Comparison of ENCODE assay signal across 15 cellular contexts in genomic region chr11:14451825-14452224, GRCh38. TPM values are rescaled to one million over a fixed set of nuclear protein-coding genes. Genes with fewer than 3 reads are reported as not detected.
A peak's percentile ranks its signal among the peaks of the same experiment; 100 is the strongest.
DNase-seq lines count a peak whose midpoint lies in the region; ATAC-seq and TF ChIP-seq lines count a peak whose summit lies in the region.
"Had no signal": no experiment of that assay in that cellular context is flagged by ENCODE, and none has a peak within 500 bp of the region (broad histone marks: within the 10 kb centered on the region; RNA-seq: fewer than 3 reads in every experiment).

No MANE protein-coding gene starts in this region.

- no peaks in the 10 kb centered on the region for H3K9me3 ChIP-seq in mesenchymal stem cell (ENCODE audit: control insufficient read depth, low read length)
- H3K9me3 ChIP-seq in Peyer's patch = no peaks in the 10 kb centered on the region

- H3K23ac ChIP-seq in mesenchymal stem cell (ENCODE audit: low read length in 2 of 2) = no peak overlapping the region

- ATAC-seq in HG02938 (IDR thresholded peaks at IDR 0.05; ENCODE audit: unreplicated experiment) = peak; percentile 74

- no peak overlapping the region for H3K4me3 ChIP-seq in GM12865 (ENCODE audit: low read depth, low read length)
- H3K4me3 ChIP-seq in mesenchymal stem cell (ENCODE audit: insufficient read depth in 1 of 2, low read depth in 1 of 2, low read length in 2 of 2) = no peak overlapping the region
- no peak overlapping the region for H3K4me3 ChIP-seq in Peyer's patch
- H3K4me3 ChIP-seq: coronary artery, neural progenitor cell, PC-9 had no signal

- H3K9ac ChIP-seq in mesenchymal stem cell (ENCODE audit: low read length) = peak overlapping the region; percentile 5
- H3K9ac ChIP-seq: neural progenitor cell had no signal

- H2BK15ac ChIP-seq in mesenchymal stem cell (ENCODE audit: low read depth, poor library complexity, severe bottlenecking) = no peak overlapping the region

- no peak overlapping the region for H3K14ac ChIP-seq in mesenchymal stem cell (ENCODE audit: low read length in 2 of 2)

- H3K27ac ChIP-seq in mesenchymal stem cell (ENCODE audit: low read length, poor library complexity, severe bottlenecking) (no peak overlapping the region), Peyer's patch (no peak overlapping the region)
- H3K27ac ChIP-seq: C4-2B, coronary artery, neural progenitor cell, PC-9 had no signal

- DNase-seq in GM12865 (ENCODE audit: low read depth) (peak; percentile 10), OCI-M1 (lab: John Stamatoyannopoulos, UW) (peak; percentile 40), mesenchymal stem cell (no peak), Peyer's patch (no peak), NCI-H1930 (lab: John Stamatoyannopoulos, UW) (no peak), NCI-H128 (lab: John Stamatoyannopoulos, UW; ENCODE audit: unreplicated experiment) (no peak)
- DNase-seq in activated CD4-positive, alpha-beta T cell treated with anti-CD3 and anti-CD28 coated beads for 48 hours = no peak
- DNase-seq: kidney glomerular epithelial cell; NCI-H2107; stimulated activated CD4-positive, alpha-beta T cell treated with anti-CD3 and anti-CD28 coated beads, Interleukin-15, amount 100 ng/mL, for 24 hours had no signal

- H2BK120ac ChIP-seq in mesenchymal stem cell (ENCODE audit: low read depth, low read length) = no peak overlapping the region

- 100% methylated on average over 1 of the region's 1 CpG for WGBS in mesenchymal stem cell

- H2AK5ac ChIP-seq in mesenchymal stem cell (ENCODE audit: low read length, severe bottlenecking) = no peak overlapping the region

- no peak overlapping the region for H2BK5ac ChIP-seq in mesenchymal stem cell (ENCODE audit: low read depth, low read length, poor library complexity, severe bottlenecking)

- H3K4me1 ChIP-seq in mesenchymal stem cell (ENCODE audit: control insufficient read depth, insufficient read depth, low read depth, low read length) (no peaks in the 10 kb centered on the region), Peyer's patch (no peaks in the 10 kb centered on the region)
- H3K4me1 ChIP-seq: neural progenitor cell had no signal

- TF ChIP-seq POLR2A in Peyer's patch (IDR thresholded peaks at IDR 0.05) = no peak

- H3K18ac ChIP-seq in mesenchymal stem cell (ENCODE audit: low read depth in 1 of 2, low read length in 2 of 2) = no peak overlapping the region

- peaks cover 4% of the 10 kb centered on the region for H3K79me1 ChIP-seq in mesenchymal stem cell (replicated peaks; ENCODE audit: low read length, poor library complexity, severe bottlenecking)

- H3K36me3 ChIP-seq in mesenchymal stem cell (ENCODE audit: control insufficient read depth in 1 of 2, insufficient read depth in 2 of 2, low read depth in 1 of 2, low read length in 2 of 2) = peaks cover 0 to 33% of the 10 kb centered on the region in 2 experiments
- peaks cover 0 to 16% (median 0%) of the 10 kb centered on the region in 3 donors for H3K36me3 ChIP-seq in Peyer's patch
- H3K36me3 ChIP-seq: neural progenitor cell had no signal

- no peak overlapping the region for H3K4me2 ChIP-seq in mesenchymal stem cell (ENCODE audit: low read length, poor library complexity, severe bottlenecking)
- H3K4me2 ChIP-seq: neural progenitor cell, PC-9 had no signal

- H3K27me3 ChIP-seq in mesenchymal stem cell (ENCODE audit: control insufficient read depth in 1 of 2, insufficient read depth in 1 of 2, low read length in 2 of 2) = no peaks in the 10 kb centered on the region
- no peaks in the 10 kb centered on the region for H3K27me3 ChIP-seq in Peyer's patch
- H3K27me3 ChIP-seq: neural progenitor cell had no signal

- H4K8ac ChIP-seq in mesenchymal stem cell (ENCODE audit: low read length) = no peak overlapping the region

- H2AFZ ChIP-seq in mesenchymal stem cell (ENCODE audit: low read depth, low read length) = no peak overlapping the region
- H2AFZ ChIP-seq: neural progenitor cell, PC-9 had no signal

- no peak overlapping the region for H4K91ac ChIP-seq in mesenchymal stem cell (ENCODE audit: low read length)

- TF ChIP-seq CTCF in GM12865 (IDR thresholded peaks at IDR 0.05; ENCODE audit: insufficient read depth, low read depth, low read length, missing control alignments) (no peak), Peyer's patch (IDR thresholded peaks at IDR 0.05) (no peak)

- no peak overlapping the region for H3K4ac ChIP-seq in mesenchymal stem cell (ENCODE audit: low read depth in 1 of 2, low read length in 2 of 2)

- no peak overlapping the region for H2BK12ac ChIP-seq in mesenchymal stem cell (ENCODE audit: low read length in 2 of 2)

RNA-seq across cellular contexts. Expression of gene COPB1, which starts 47.8 kb away (rescaled TPM):
- polyA plus RNA-seq in mesenchymal stem cell (2013, experiment 1 of 2) = 124 TPM
- 130 TPM for polyA plus RNA-seq in mesenchymal stem cell (2013, experiment 2 of 2)
- total RNA-seq in Peyer's patch = 100 to 1,000 TPM in 1 of 4 donors, 10 to 100 TPM in 3; 58.4 to 127 (median 92.4) TPM

Comparison
In these comparisons a context has a peak if more than half of its experiments do, and no peak if none do; other contexts are left out.
1. DNase-seq: peak in GM12865 (single experiment) and OCI-M1 (single experiment); none in mesenchymal stem cell (single experiment), Peyer's patch (0 of 3), NCI-H1930 (0 of 2), NCI-H128 (single experiment) and activated CD4-positive, alpha-beta T cell treated with anti-CD3 and anti-CD28 coated beads for 48 hours (single experiment).